Comparison of ENCODE assay signal across 17 cellular contexts in the genomic region with DNA sequence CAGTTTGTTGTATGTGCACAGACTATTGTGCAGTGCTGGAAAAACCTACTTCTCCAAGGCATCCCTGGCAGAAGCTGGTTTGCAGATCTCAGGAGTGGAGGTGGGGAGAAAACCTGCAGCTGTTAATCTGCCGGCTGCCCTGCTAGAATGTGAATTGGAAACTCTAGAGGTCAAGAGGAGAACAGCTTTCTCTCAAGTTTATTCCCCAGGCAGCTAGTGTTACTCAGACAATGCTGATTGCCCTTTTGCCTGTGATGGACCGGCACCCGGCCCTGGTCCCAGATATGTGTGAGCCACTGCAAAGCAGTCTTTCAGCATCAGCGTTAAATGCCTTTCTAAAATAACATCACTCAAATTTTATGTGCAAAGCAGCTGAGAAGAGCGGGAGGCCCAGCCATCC.
DNase-seq lines count a peak whose midpoint lies in the region; ATAC-seq and TF ChIP-seq lines count a peak whose summit lies in the region.
"Had no signal": no experiment of that assay in that cellular context is flagged by ENCODE, and none has a peak within 500 bp of the region (broad histone marks: within the 10 kb centered on the region; RNA-seq: fewer than 3 reads in every experiment).

No MANE protein-coding gene starts in this region.

- TF ChIP-seq CTCF in right atrium auricular region (IDR thresholded peaks at IDR 0.05) (no peak), endodermal cell (conservative IDR thresholded peaks at IDR 0.05) (peak; percentile 61), left lung (IDR thresholded peaks at IDR 0.05) (no peak), mucosa of descending colon (IDR thresholded peaks at IDR 0.05) (no peak)

- no peak overlapping the region for H3K27ac Mint-ChIP-seq in endodermal cell
- H3K27ac Mint-ChIP-seq: CD8-positive, alpha-beta T cell; memory B cell had no signal

- H3K36me3 ChIP-seq in right atrium auricular region (no peaks in the 10 kb centered on the region), endodermal cell (ENCODE audit: control insufficient read depth, insufficient read depth, low read length) (no peaks in the 10 kb centered on the region), left lung (no peaks in the 10 kb centered on the region), mucosa of descending colon (ENCODE audit: low read depth) (no peaks in the 10 kb centered on the region), aorta (ENCODE audit: control insufficient read depth in 1 of 2, insufficient read depth in 2 of 2, low read length in 1 of 2) (no peaks in the 10 kb centered on the region)

- ATAC-seq in Right ventricle myocardium inferior (peak; percentile 34), left lung (peak; percentile 41), mucosa of descending colon (no peak), aorta (ENCODE audit: low FRiP score) (no peak)
- ATAC-seq: CD8-positive, alpha-beta T cell had no signal

- H3K36me3 Mint-ChIP-seq in endodermal cell (ENCODE audit: low read depth), result no peaks in the 10 kb centered on the region
- H3K36me3 Mint-ChIP-seq: CD8-positive, alpha-beta T cell; memory B cell had no signal

- H3K4me1 Mint-ChIP-seq in endodermal cell, result peaks cover 19% of the 10 kb centered on the region
- H3K4me1 Mint-ChIP-seq: IgD-negative memory B cell, memory B cell had no signal

- DNase-seq in Right ventricle myocardium inferior (ENCODE audit: missing footprints) (peak; percentile 57), right atrium auricular region (ENCODE audit: low spot score) (no peak), endodermal cell (peak; percentile 71), left lung (no peak), mucosa of descending colon (no peak), NCI-H2107 (lab: John Stamatoyannopoulos, UW) (no peak), aorta (no peak)
- no peak for DNase-seq in activated naive CD4-positive, alpha-beta T cell (lab: John Stamatoyannopoulos, UW)
- DNase-seq: CD8-positive, alpha-beta T cell; HCEC 1CT; NCI-H1048; NCI-H2171; occipital lobe; stimulated activated CD4-positive, alpha-beta T cell treated with anti-CD3 and anti-CD28 coated beads, Interleukin-12 subunit alpha, Interleukin-12 subunit beta, amount 100 ng/mL, for 4 hours had no signal

- 44 to 52% methylated on average over 4 to 5 of the region's 5 CpGs for WGBS in endodermal cell (ENCODE audit: insufficient coverage in 1 of 2, insufficient read length in 1 of 2), 2 experiments
- 59 to 66% methylated on average over 5 of the region's 5 CpGs for WGBS in aorta, 2 donors

- H3K4me3 Mint-ChIP-seq in endodermal cell, result no peak overlapping the region
- H3K4me3 Mint-ChIP-seq: CD8-positive, alpha-beta T cell; IgD-negative memory B cell; memory B cell had no signal

- H3K9me3 Mint-ChIP-seq in endodermal cell, result no peaks in the 10 kb centered on the region
- H3K9me3 Mint-ChIP-seq: CD8-positive, alpha-beta T cell; IgD-negative memory B cell; memory B cell had no signal

- peaks cover 0 to 11% of the 10 kb centered on the region in 2 donors for H3K4me1 ChIP-seq in right atrium auricular region
- H3K4me1 ChIP-seq in endodermal cell (ENCODE audit: control insufficient read depth, insufficient read depth, low read length), result peaks cover 6% of the 10 kb centered on the region
- no peaks in the 10 kb centered on the region for H3K4me1 ChIP-seq in left lung
- no peaks in the 10 kb centered on the region for H3K4me1 ChIP-seq in mucosa of descending colon (ENCODE audit: low read depth)
- H3K4me1 ChIP-seq in aorta (ENCODE audit: control insufficient read depth in 1 of 2, insufficient read depth in 2 of 2, low read length in 2 of 2), result no peaks in the 10 kb centered on the region

- no peak overlapping the region for H3K9ac ChIP-seq in endodermal cell (ENCODE audit: extremely low read depth, low read length, poor library complexity, severe bottlenecking)

- no peaks in the 10 kb centered on the region for H3K27me3 Mint-ChIP-seq in endodermal cell (ENCODE audit: insufficient read depth)

- intact Hi-C loops in Right ventricle myocardium inferior (cut with DNase I) (no loop called here), left lung (cut with DNase I) (no loop called here), mucosa of descending colon (cut with DNase I, micrococcal nuclease) (no loop called here), aorta (cut with DNase I) (no loop called here)

- H3K27ac ChIP-seq in right atrium auricular region (peak overlapping the region in 1 of 2 donors; percentile 16), endodermal cell (ENCODE audit: low read depth, low read length) (no peak overlapping the region), left lung (no peak overlapping the region), aorta (ENCODE audit: low read depth in 1 of 2, low read length in 2 of 2) (no peak overlapping the region)
- H3K27ac ChIP-seq: SK-N-MC had no signal

- no peak overlapping the region for H3K4me3 ChIP-seq in right atrium auricular region
- no peak overlapping the region for H3K4me3 ChIP-seq in endodermal cell (ENCODE audit: low read length)
- H3K4me3 ChIP-seq in left lung, result no peak overlapping the region
- no peak overlapping the region for H3K4me3 ChIP-seq in mucosa of descending colon
- no peak overlapping the region for H3K4me3 ChIP-seq in aorta (ENCODE audit: low read length in 2 of 2)
- H3K4me3 ChIP-seq: SK-N-MC had no signal

- no peaks in the 10 kb centered on the region for H3K27me3 ChIP-seq in right atrium auricular region
- H3K27me3 ChIP-seq in endodermal cell (ENCODE audit: control insufficient read depth, insufficient read depth, low read length, poor library complexity, severe bottlenecking), result no peaks in the 10 kb centered on the region
- no peaks in the 10 kb centered on the region for H3K27me3 ChIP-seq in left lung
- peaks cover 0 to 2% of the 10 kb centered on the region in 2 donors for H3K27me3 ChIP-seq in aorta (ENCODE audit: control insufficient read depth in 1 of 2, insufficient read depth in 2 of 2, low read length in 1 of 2)

- H3K9me3 ChIP-seq in right atrium auricular region (no peaks in the 10 kb centered on the region), endodermal cell (ENCODE audit: control insufficient read depth, low read length) (no peaks in the 10 kb centered on the region), left lung (no peaks in the 10 kb centered on the region), mucosa of descending colon (no peaks in the 10 kb centered on the region), aorta (ENCODE audit: control insufficient read depth, low read length) (no peaks in the 10 kb centered on the region)

Comparison
In these comparisons a context has a peak if more than half of its experiments do, and no peak if none do; other contexts are left out.
1. DNase-seq: peak in Right ventricle myocardium inferior (single experiment) and endodermal cell (single experiment); none in right atrium auricular region (single experiment), left lung (0 of 2), mucosa of descending colon (0 of 3), NCI-H2107 (single experiment), activated naive CD4-positive, alpha-beta T cell (0 of 4) and aorta (0 of 2).
2. ATAC-seq: peak in Right ventricle myocardium inferior (single experiment) and left lung (single experiment); none in mucosa of descending colon (single experiment) and aorta (single experiment).